ENCODE assay signal across 22 cellular contexts in genomic region chr10:27020243-27020642, GRCh38.
"Had no signal": no experiment of that assay in that cellular context is flagged by ENCODE, and none has a peak within 500 bp of the region (broad histone marks: within the 10 kb centered on the region; RNA-seq: fewer than 3 reads in every experiment).

No MANE protein-coding gene starts in this region.

- H3K27ac Mint-ChIP-seq: natural killer cell; stimulated activated naive CD8-positive, alpha-beta T cell treated with anti-CD3 and anti-CD28 coated beads, Interleukin-15, amount 100 ng/mL, for 72 hours had no signal

- H3K27ac ChIP-seq: dorsolateral prefrontal cortex, hepatocyte, left lung, lower lobe of right lung, neutrophil, pancreas, suprapubic skin, transverse colon, upper lobe of right lung, uterus had no signal

- H3K27me3 Mint-ChIP-seq: stimulated activated naive CD8-positive, alpha-beta T cell treated with anti-CD3 and anti-CD28 coated beads, Interleukin-15, amount 100 ng/mL, for 72 hours had no signal

- H3K9me3 ChIP-seq: left lung, lower lobe of right lung, neutrophil, pancreas, suprapubic skin, transverse colon, upper lobe of right lung, uterus had no signal

- H3K4me1 Mint-ChIP-seq: natural killer cell had no signal

- H3K36me3 ChIP-seq: neutrophil, suprapubic skin, uterus had no signal

- H3K9me3 Mint-ChIP-seq: natural killer cell; stimulated activated naive CD8-positive, alpha-beta T cell treated with anti-CD3 and anti-CD28 coated beads, Interleukin-15, amount 100 ng/mL, for 72 hours had no signal

- DNase-seq: dorsolateral prefrontal cortex; effector CD4-positive, alpha-beta T cell; kidney; left lung; lower lobe of right lung; natural killer cell; pancreas; retina; stimulated activated CD4-positive, alpha-beta T cell treated with anti-CD3 and anti-CD28 coated beads, Interleukin-12 subunit alpha, Interleukin-12 subunit beta, amount 100 ng/mL, for 4 hours; stimulated activated CD4-positive, alpha-beta T cell treated with anti-CD3 and anti-CD28 coated beads, Interleukin-1b, Interleukin-23, amount 100 ng/mL, for 48 hours; stimulated activated CD4-positive, alpha-beta T cell treated with anti-CD3 and anti-CD28 coated beads, Interleukin-4, amount 100 ng/mL, for 1 hour; stimulated activated CD8-positive, alpha-beta memory T cell treated with anti-CD3 and anti-CD28 coated beads, Interleukin-4, amount 100 ng/mL, for 48 hours; stimulated activated naive CD4-positive, alpha-beta T cell; stimulated activated naive CD8-positive, alpha-beta T cell treated with anti-CD3 and anti-CD28 coated beads, Interleukin-15, amount 100 ng/mL, for 72 hours; transverse colon; upper lobe of right lung; uterus had no signal

- H3K27me3 ChIP-seq: dorsolateral prefrontal cortex, hepatocyte, left lung, neutrophil, pancreas, suprapubic skin, transverse colon, upper lobe of right lung, uterus had no signal

- H3K4me3 Mint-ChIP-seq: natural killer cell; stimulated activated naive CD8-positive, alpha-beta T cell treated with anti-CD3 and anti-CD28 coated beads, Interleukin-15, amount 100 ng/mL, for 72 hours had no signal

- H3K4me1 ChIP-seq: left lung, lower lobe of right lung, suprapubic skin, transverse colon, upper lobe of right lung, uterus had no signal

- H3K4me3 ChIP-seq: dorsolateral prefrontal cortex, hepatocyte, left lung, lower lobe of right lung, pancreas, smooth muscle cell, suprapubic skin, transverse colon, upper lobe of right lung, uterus had no signal

- ATAC-seq: left lung; lower lobe of right lung; natural killer cell; pancreas; sciatic nerve; stimulated activated naive CD8-positive, alpha-beta T cell treated with anti-CD3 and anti-CD28 coated beads, Interleukin-15, amount 100 ng/mL, for 72 hours; upper lobe of right lung had no signal
